In genomic region chr20:34824861-34825529, GRCh38 we compare ENCODE assay signal across 8 cellular contexts. TPM values are rescaled to one million over a fixed set of nuclear protein-coding genes. Genes with fewer than 3 reads are reported as not detected.
DNase-seq lines count a peak whose midpoint lies in the region; ATAC-seq, FAIRE-seq and TF ChIP-seq lines count a peak whose summit lies in the region.

No MANE protein-coding gene starts in this region.

- H3K9me3 ChIP-seq in DND-41 (ENCODE audit: insufficient read depth, low read length, severe bottlenecking), result no peaks in the 10 kb centered on the region
- no peaks in the 10 kb centered on the region for H3K9me3 ChIP-seq in right atrium auricular region
- H3K9me3 ChIP-seq in psoas muscle, result no peaks in the 10 kb centered on the region

- no peak for TF ChIP-seq RAD21 in Ishikawa (IDR thresholded peaks at IDR 0.05; ENCODE audit: low read depth)

- peak overlapping the region; percentile 89 for H3K4me2 ChIP-seq in DND-41 (ENCODE audit: insufficient read depth, low read length)

- no peak for TF ChIP-seq EP300 in Ishikawa (IDR thresholded peaks at IDR 0.05; ENCODE audit: borderline replicate concordance)

- H4K20me1 ChIP-seq in DND-41 (ENCODE audit: insufficient read depth, low read length), result peaks cover 37% of the 10 kb centered on the region

- WGBS in psoas muscle, 3 donors, result 0 to 1% (median 0%) methylated on average over 22 to 67 of the region's 67 CpGs

- peaks cover 58% of the 10 kb centered on the region for H3K79me2 ChIP-seq in DND-41 (ENCODE audit: insufficient read depth, low read length)

- H3K4me3 ChIP-seq in DND-41 (ENCODE audit: low read depth in 1 of 2, low read length in 2 of 2) (peak overlapping the region; percentile 70 to 85), right atrium auricular region (peak overlapping the region; percentile 84 to 98), psoas muscle (peak overlapping the region; percentile 90)

- TF ChIP-seq CTCF in DND-41 (IDR thresholded peaks at IDR 0.05; ENCODE audit: borderline replicate concordance, extremely low read depth, low read length, poor library complexity, severe bottlenecking), result peak; percentile 32
- TF ChIP-seq CTCF in right atrium auricular region (IDR thresholded peaks at IDR 0.05), result peak in 1 of 2 donors; percentile 33
- TF ChIP-seq CTCF in psoas muscle (IDR thresholded peaks at IDR 0.05), result no peak

- DNase-seq in DND-41 (peak; percentile 75), T-helper 1 cell (peak; percentile 52 to 70 (median 56)), amniotic stem cell (lab: John Stamatoyannopoulos, UW) (peak; percentile 45), right atrium auricular region (ENCODE audit: low spot score) (no peak), psoas muscle (peak; percentile 67 to 81), urothelium cell line (ENCODE audit: low spot score) (peak; percentile 80)

- ATAC-seq in DND-41 (ENCODE audit: insufficient read depth, low read depth) (peak; percentile 83), GM21528 (IDR thresholded peaks at IDR 0.05; ENCODE audit: low FRiP score, unreplicated experiment) (peak; percentile 78), psoas muscle (peak; percentile 75 to 83 (median 76))

- intact Hi-C loops in psoas muscle (cut with DNase I), result no loop called here

- H3K4me1 ChIP-seq in DND-41 (ENCODE audit: insufficient read depth, low read length), result peaks cover 38% of the 10 kb centered on the region
- peaks cover 0 to 26% of the 10 kb centered on the region in 2 donors for H3K4me1 ChIP-seq in right atrium auricular region
- H3K4me1 ChIP-seq in psoas muscle, result peaks cover 42% of the 10 kb centered on the region

- peak overlapping the region; percentile 88 for H3K9ac ChIP-seq in DND-41 (ENCODE audit: low read depth, low read length)

- peak overlapping the region; percentile 97 for H2AFZ ChIP-seq in DND-41 (ENCODE audit: low read depth, low read length)

- FAIRE-seq in urothelium cell line (lab: Jason Lieb, UNC), result no peak

- peak overlapping the region; percentile 83 for H3K27ac ChIP-seq in DND-41 (ENCODE audit: low read length)
- H3K27ac ChIP-seq in right atrium auricular region, result peak overlapping the region; percentile 86 to 90
- peak overlapping the region; percentile 88 for H3K27ac ChIP-seq in psoas muscle

- H3K27me3 ChIP-seq in DND-41 (ENCODE audit: insufficient read depth, low read length, poor library complexity), result no peaks in the 10 kb centered on the region
- no peaks in the 10 kb centered on the region for H3K27me3 ChIP-seq in right atrium auricular region
- no peaks in the 10 kb centered on the region for H3K27me3 ChIP-seq in psoas muscle (ENCODE audit: insufficient read depth in 3 of 3, low read length in 2 of 3)

- peaks cover 3% of the 10 kb centered on the region for H3K36me3 ChIP-seq in DND-41 (ENCODE audit: insufficient read depth, low read length)
- no peaks in the 10 kb centered on the region for H3K36me3 ChIP-seq in right atrium auricular region
- no peaks in the 10 kb centered on the region for H3K36me3 ChIP-seq in psoas muscle (ENCODE audit: insufficient read depth in 1 of 2, low read depth in 1 of 2)

TF ChIP-seq in Ishikawa, 13 proteins besides CTCF, POLR2A, EP300 and RAD21:
- TF ChIP-seq REST (IDR thresholded peaks at IDR 0.05; ENCODE audit: low read depth) (no peak), CEBPB (IDR thresholded peaks at IDR 0.05) (no peak), EGR1 (IDR thresholded peaks at IDR 0.05) (no peak), TEAD4 (IDR thresholded peaks at IDR 0.05) (no peak), ZBTB7A (IDR thresholded peaks at IDR 0.05; ENCODE audit: low read depth) (peak; percentile 56; the same call in 1 of the 2 replicates), USF1 (IDR thresholded peaks at IDR 0.05) (no peak), MAX (IDR thresholded peaks at IDR 0.05) (peak; percentile 18; the same call in 1 of the 2 replicates), YY1 (IDR thresholded peaks at IDR 0.05; ENCODE audit: low read depth) (peak; percentile 86)

RNA-seq across cellular contexts. Expression of gene NCOA6, which starts 0.5 kb away (rescaled TPM):
- total RNA-seq in right atrium auricular region (10 to 100 TPM; 18.2 to 18.4 TPM), psoas muscle (10 to 100 TPM; 11.0 to 15.7 (median 13.0) TPM)
- polyA plus RNA-seq in psoas muscle, result 1 to 10 TPM; 5.6 to 7.2 (median 6.9) TPM

RNA-seq across cellular contexts. Expression of gene GGT7, which starts 47.7 kb away (rescaled TPM):
- total RNA-seq in right atrium auricular region, result 10 to 100 TPM in 1 of 2 donors, 1 to 10 TPM in 1; 7.3 to 10.3 TPM
- 10 to 100 TPM; 12.8 to 36.2 (median 29.0) TPM for total RNA-seq in psoas muscle
- polyA plus RNA-seq in psoas muscle, result 10 to 100 TPM in 2 of 3 donors, 1 to 10 TPM in 1; 4.8 to 32.4 (median 14.3) TPM

RNA-seq across cellular contexts. Expression of gene ACSS2, which starts 51.4 kb away (rescaled TPM):
- total RNA-seq in right atrium auricular region, result 10 to 100 TPM; 64.6 to 89.4 TPM
- 100 to 1,000 TPM; 106 to 161 (median 115) TPM for total RNA-seq in psoas muscle
- polyA plus RNA-seq in psoas muscle, result 10 to 100 TPM; 15.9 to 68.0 (median 56.7) TPM
